Comparison of ENCODE assay signal across 5 cellular contexts in the genomic region with DNA sequence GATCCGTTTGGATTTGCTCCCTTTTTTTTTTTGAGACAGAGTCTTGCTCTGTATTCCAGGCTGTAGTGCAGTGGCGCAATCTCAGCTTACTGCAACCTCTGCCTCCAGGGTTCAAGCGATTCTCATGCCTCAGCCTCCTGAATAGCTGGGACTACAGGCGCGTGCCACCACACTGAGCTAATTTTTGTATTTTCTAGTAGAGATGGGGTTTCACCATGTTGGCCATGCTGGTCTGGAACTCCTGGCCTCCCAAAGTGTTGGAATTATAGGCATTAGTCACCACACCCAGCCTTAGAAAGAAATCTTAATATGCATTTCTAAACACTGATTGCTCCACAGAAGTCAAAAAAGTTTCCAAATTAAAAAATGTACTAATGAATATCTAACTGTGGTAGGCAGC. TPM values are rescaled to one million over a fixed set of nuclear protein-coding genes. Genes with fewer than 3 reads are reported as not detected.
DNase-seq lines count a peak whose midpoint lies in the region; TF ChIP-seq lines count a peak whose summit lies in the region.
"Not testable (repeated sequence)": the region's sequence is repeated elsewhere in the genome, so short reads cannot be mapped to it uniquely, and the experiment has no call there.

No MANE protein-coding gene starts in this region.

- no CpG with 5 or more reads among the region's 5 CpGs for WGBS in trophoblast cell (ENCODE audit: extremely low coverage, insufficient coverage, insufficient read length)

- not testable (repeated sequence) for H3K9me3 ChIP-seq in right atrium auricular region; trophoblast cell (ENCODE audit: insufficient read depth, low read depth, low read length)

- H2AFZ ChIP-seq in trophoblast cell (ENCODE audit: insufficient read depth, low read length, poor library complexity): not testable (repeated sequence)

- H3K27me3 ChIP-seq in right atrium auricular region; trophoblast cell (ENCODE audit: insufficient read depth, low read length): not testable (repeated sequence)

- H3K4me1 ChIP-seq in right atrium auricular region: peaks cover 0 to 19% of the 10 kb centered on the region in 2 donors
- not testable (repeated sequence) for H3K4me1 ChIP-seq in trophoblast cell (ENCODE audit: control insufficient read depth in 1 of 2, insufficient read depth in 2 of 2, low read length in 2 of 2)

- not testable (repeated sequence) for H3K36me3 ChIP-seq in right atrium auricular region; trophoblast cell (ENCODE audit: control insufficient read depth in 1 of 2, insufficient read depth in 2 of 2, low read length in 2 of 2)

- peak overlapping the region; percentile 89 for H3K27ac ChIP-seq in angular gyrus (ENCODE audit: low read depth, low read length)
- H3K27ac ChIP-seq in cingulate gyrus (ENCODE audit: low read depth, low read length): peak overlapping the region; percentile 49
- not testable (repeated sequence) for H3K27ac ChIP-seq in right atrium auricular region; trophoblast cell (ENCODE audit: low read depth, low read length)
- H3K27ac ChIP-seq in temporal lobe (ENCODE audit: low read depth, low read length): peak overlapping the region; percentile 84

- H3K79me1 ChIP-seq in trophoblast cell (ENCODE audit: low read length): not testable (repeated sequence)

- not testable (repeated sequence) for H2AK5ac ChIP-seq in trophoblast cell (ENCODE audit: low read length)

- H3K79me2 ChIP-seq in trophoblast cell (ENCODE audit: control insufficient read depth, insufficient read depth, low read length, poor library complexity): not testable (repeated sequence)

- H2BK120ac ChIP-seq in trophoblast cell (ENCODE audit: insufficient read depth, low read length, poor library complexity): not testable (repeated sequence)

- H3K4me2 ChIP-seq in trophoblast cell (ENCODE audit: low read length): not testable (repeated sequence)

- not testable (repeated sequence) for H3K14ac ChIP-seq in trophoblast cell (ENCODE audit: low read length)

- peak; percentile 21 for DNase-seq in right atrium auricular region (ENCODE audit: low spot score)
- peak; percentile 83 to 86 for DNase-seq in trophoblast cell

- H4K91ac ChIP-seq in trophoblast cell (ENCODE audit: low read depth, low read length): not testable (repeated sequence)

- not testable (repeated sequence) for H3K23ac ChIP-seq in trophoblast cell (ENCODE audit: low read length)

- not testable (repeated sequence) for H3K18ac ChIP-seq in trophoblast cell (ENCODE audit: low read length)

- H2BK5ac ChIP-seq in trophoblast cell (ENCODE audit: low read depth, low read length, poor library complexity): not testable (repeated sequence)

- not testable (repeated sequence) for H4K12ac ChIP-seq in trophoblast cell (ENCODE audit: low read depth, low read length)

- not testable (repeated sequence) for H2BK12ac ChIP-seq in trophoblast cell (ENCODE audit: low read length)

- not testable (repeated sequence) for TF ChIP-seq CTCF in right atrium auricular region (IDR thresholded peaks at IDR 0.05)

- not testable (repeated sequence) for H4K8ac ChIP-seq in trophoblast cell (ENCODE audit: low read depth, low read length)

- not testable (repeated sequence) for H3K4me3 ChIP-seq in right atrium auricular region; trophoblast cell (ENCODE audit: low read depth, low read length)

- not testable (repeated sequence) for H3K9ac ChIP-seq in trophoblast cell (ENCODE audit: low read length)

- H3K4ac ChIP-seq in trophoblast cell (ENCODE audit: low read depth, low read length): not testable (repeated sequence)

RNA-seq across cellular contexts. Expression of a gene that starts 7.5 kb away (rescaled TPM):
- total RNA-seq in right atrium auricular region: 10 to 100 TPM; 26.1 to 38.0 TPM
- polyA plus RNA-seq in trophoblast cell (2013): 25.1 and 27.0 TPM in 2 replicates
- total RNA-seq in temporal lobe: 65.2 TPM
